13 cellular contexts compared by ENCODE assay signal in the genomic region with DNA sequence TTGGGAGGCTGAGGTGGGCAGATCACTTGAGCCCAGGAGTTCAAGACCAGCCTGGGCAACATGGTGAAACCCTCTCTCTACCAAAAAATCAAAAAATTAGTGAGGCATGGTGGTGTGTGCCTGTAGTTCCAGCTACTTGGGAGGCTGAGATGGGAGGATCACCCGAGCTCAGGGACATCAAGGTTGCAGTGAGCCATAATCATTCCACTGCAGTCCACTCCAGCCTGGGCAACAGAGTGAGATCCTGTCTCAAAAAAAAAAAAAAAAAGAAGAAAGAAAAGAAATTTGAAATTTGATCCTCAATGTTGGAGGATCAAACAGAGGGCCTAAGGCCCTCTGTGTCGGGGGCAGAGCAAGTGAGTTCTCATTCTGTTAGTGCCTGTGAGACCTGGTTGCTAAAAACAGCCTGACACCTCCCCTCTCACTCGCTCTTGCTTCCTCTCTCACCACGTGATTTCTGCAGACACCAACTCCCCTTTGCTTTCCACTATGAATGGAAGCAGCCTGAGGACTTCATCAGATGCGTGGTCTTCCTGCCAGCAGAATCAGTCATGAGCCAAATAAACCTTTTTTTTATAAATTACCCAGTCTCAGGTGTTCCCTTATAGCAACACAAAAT. TPM values are rescaled to one million over a fixed set of nuclear protein-coding genes. Genes with fewer than 3 reads are reported as not detected.
DNase-seq lines count a peak whose midpoint lies in the region; ATAC-seq and TF ChIP-seq lines count a peak whose summit lies in the region.
"Had no signal": no experiment of that assay in that cellular context is flagged by ENCODE, and none has a peak within 500 bp of the region (broad histone marks: within the 10 kb centered on the region; RNA-seq: fewer than 3 reads in every experiment).

No MANE protein-coding gene starts in this region.

- TF ChIP-seq CTCF in CD14-positive monocyte (IDR thresholded peaks at IDR 0.05): no peak

- H3K27me3 Mint-ChIP-seq in CD14-positive monocyte (ENCODE audit: low read depth in 3 of 3): peaks cover 0 to 6% (median 2%) of the 10 kb centered on the region in 3 donors

- DNase-seq in SKM-1 (lab: John Stamatoyannopoulos, UW; ENCODE audit: unreplicated experiment): peak; percentile 28
- no peak for DNase-seq in CD14-positive monocyte (ENCODE audit: low spot score)
- no peak for DNase-seq in NCI-H524 (lab: John Stamatoyannopoulos, UW)
- DNase-seq in caudate nucleus (lab: John Stamatoyannopoulos, UW): no peak
- no peak for DNase-seq in globus pallidus (ENCODE audit: low spot score)
- DNase-seq: activated naive CD8-positive, alpha-beta T cell treated with anti-CD3 and anti-CD28 coated beads, Interleukin-2, amount 50 U/mL, for 24 hours; ovary had no signal

- H3K27ac Mint-ChIP-seq in CD14-positive monocyte: peak overlapping the region in 2 of 7 donors; percentile 11 to 48
- H3K27ac Mint-ChIP-seq: activated naive CD8-positive, alpha-beta T cell treated with anti-CD3 and anti-CD28 coated beads, Interleukin-2, amount 50 U/mL, for 24 hours; WTC11 had no signal

- intact Hi-C loops in CD14-positive monocyte (cut with micrococcal nuclease): no loop called here

- peak; percentile 92 for ATAC-seq in GM18502 (IDR thresholded peaks at IDR 0.05; ENCODE audit: poor library complexity, unreplicated experiment)
- peak; percentile 63 for ATAC-seq in GM19467 (IDR thresholded peaks at IDR 0.05; ENCODE audit: unreplicated experiment)
- peak; percentile 84 for ATAC-seq in HG03066 (IDR thresholded peaks at IDR 0.05; ENCODE audit: low read depth, unreplicated experiment)
- ATAC-seq: activated naive CD8-positive, alpha-beta T cell treated with anti-CD3 and anti-CD28 coated beads, Interleukin-2, amount 50 U/mL, for 24 hours; WTC11 had no signal

- H3K9me3 Mint-ChIP-seq in CD14-positive monocyte: peaks cover 0 to 4% (median 3%) of the 10 kb centered on the region in 7 donors
- H3K9me3 Mint-ChIP-seq: activated naive CD8-positive, alpha-beta T cell treated with anti-CD3 and anti-CD28 coated beads, Interleukin-2, amount 50 U/mL, for 24 hours had no signal

- no peak overlapping the region for H3K4me3 Mint-ChIP-seq in CD14-positive monocyte
- H3K4me3 Mint-ChIP-seq: activated naive CD8-positive, alpha-beta T cell treated with anti-CD3 and anti-CD28 coated beads, Interleukin-2, amount 50 U/mL, for 24 hours; WTC11 had no signal

- H3K4me1 Mint-ChIP-seq in CD14-positive monocyte: peaks cover 16% of the 10 kb centered on the region

- no peaks in the 10 kb centered on the region for H3K36me3 Mint-ChIP-seq in CD14-positive monocyte
- H3K36me3 Mint-ChIP-seq: WTC11 had no signal

- H3K27ac ChIP-seq in caudate nucleus (ENCODE audit: low read depth, low read length): no peak overlapping the region
- H3K27ac ChIP-seq: KMS-11, ovary, vagina had no signal

RNA-seq across cellular contexts. Expression of gene GOLPH3, which starts 8.5 kb away (rescaled TPM):
- 100 to 1,000 TPM; 105 to 108 TPM for polyA plus RNA-seq in CD14-positive monocyte
